In the genomic region with DNA sequence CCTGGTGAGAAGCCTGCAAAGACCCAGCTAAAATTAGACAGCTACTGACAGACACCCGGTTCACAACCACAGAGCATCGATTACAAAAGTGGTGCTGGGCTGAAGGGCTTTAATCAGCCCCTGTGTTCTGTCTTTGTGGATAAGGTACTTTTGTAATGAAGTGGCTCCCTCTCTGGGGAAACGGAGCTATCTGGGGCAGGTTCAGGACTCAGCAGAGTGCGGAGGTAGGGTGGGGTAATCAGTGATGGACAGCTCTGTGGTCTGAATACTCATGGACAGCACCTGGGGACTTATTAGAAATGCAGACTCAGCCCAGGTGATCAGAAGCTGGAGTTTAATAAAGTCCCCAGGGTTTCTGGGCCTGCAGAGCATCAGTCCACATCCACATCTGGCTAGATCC, we compare ENCODE assay signal across 25 cellular contexts.
"Had no signal": no experiment of that assay in that cellular context is flagged by ENCODE, and none has a peak within 500 bp of the region (broad histone marks: within the 10 kb centered on the region; RNA-seq: fewer than 3 reads in every experiment).

No MANE protein-coding gene starts in this region.

- H3K4me3 ChIP-seq: colonic mucosa, gastrocnemius medialis, prostate gland, sigmoid colon, thoracic aorta, tibial nerve, upper lobe of left lung had no signal

- H3K36me3 Mint-ChIP-seq: naive thymus-derived CD4-positive, alpha-beta T cell; stimulated activated memory B cell treated with anti-CD40 and anti-IgM and Interleukin-4, amounts not matched to agents 10 μg/mL and 1 μg/mL and 100 μg/mL, for 72 hours had no signal

- H3K9me3 Mint-ChIP-seq: dendritic cell treated with granulocyte-macrophage colony-stimulating factor and Interleukin-4, amounts not matched to agents 40 ng/mL and 50 ng/mL, for 4 days; nephron; stimulated activated memory B cell treated with anti-CD40 and anti-IgM and Interleukin-4, amounts not matched to agents 10 μg/mL and 1 μg/mL and 100 μg/mL, for 72 hours had no signal

- H3K27me3 ChIP-seq: colonic mucosa, gastrocnemius medialis, tibial nerve, upper lobe of left lung had no signal

- ATAC-seq: esophagus mucosa; naive thymus-derived CD4-positive, alpha-beta T cell; right cardiac atrium; stimulated activated memory B cell treated with anti-CD40 and anti-IgM and Interleukin-4, amounts not matched to agents 10 μg/mL and 1 μg/mL and 100 μg/mL, for 72 hours; stimulated activated naive CD8-positive, alpha-beta T cell treated with anti-CD3 and anti-CD28 coated beads, Interleukin-15, Interleukin-2, amounts not matched to agents 100 U/mL and 50 U/mL, for 24 hours had no signal

- H3K4me1 Mint-ChIP-seq: endodermal cell; naive thymus-derived CD4-positive, alpha-beta T cell; nephron; stimulated activated memory B cell treated with anti-CD40 and anti-IgM and Interleukin-4, amounts not matched to agents 10 μg/mL and 1 μg/mL and 100 μg/mL, for 72 hours had no signal

- H3K27ac Mint-ChIP-seq: dendritic cell treated with granulocyte-macrophage colony-stimulating factor and Interleukin-4, amounts not matched to agents 40 ng/mL and 50 ng/mL, for 4 days; endodermal cell; naive thymus-derived CD4-positive, alpha-beta T cell; nephron; stimulated activated memory B cell treated with anti-CD40 and anti-IgM and Interleukin-4, amounts not matched to agents 10 μg/mL and 1 μg/mL and 100 μg/mL, for 72 hours had no signal

- H3K4me3 Mint-ChIP-seq: dendritic cell treated with granulocyte-macrophage colony-stimulating factor and Interleukin-4, amounts not matched to agents 40 ng/mL and 50 ng/mL, for 4 days; endodermal cell; naive thymus-derived CD4-positive, alpha-beta T cell; nephron; stimulated activated memory B cell treated with anti-CD40 and anti-IgM and Interleukin-4, amounts not matched to agents 10 μg/mL and 1 μg/mL and 100 μg/mL, for 72 hours had no signal

- H3K4me1 ChIP-seq: colonic mucosa, gastrocnemius medialis, prostate gland, sigmoid colon, tibial nerve, upper lobe of left lung had no signal

- H3K27ac ChIP-seq: colonic mucosa, epithelial cell of prostate, gastrocnemius medialis, prostate gland, sigmoid colon, thoracic aorta, tibial nerve, upper lobe of left lung had no signal

- H3K36me3 ChIP-seq: colonic mucosa, gastrocnemius medialis, prostate gland, sigmoid colon, thoracic aorta, tibial nerve, upper lobe of left lung had no signal

- H3K9me3 ChIP-seq: colonic mucosa, gastrocnemius medialis, prostate gland, sigmoid colon, thoracic aorta, tibial nerve, upper lobe of left lung had no signal

- FAIRE-seq: kidney, urothelium cell line had no signal

- DNase-seq: colonic mucosa; effector CD8-positive, alpha-beta T cell; endodermal cell; foreskin fibroblast; gastrocnemius medialis; head of caudate nucleus; kidney; mesendoderm; midbrain; naive thymus-derived CD4-positive, alpha-beta T cell; nucleus accumbens; right cardiac atrium; sigmoid colon; stimulated activated CD4-positive, alpha-beta T cell treated with anti-CD3 and anti-CD28 coated beads, Interleukin-4, amount 100 ng/mL, for 4 hours; stimulated activated naive CD8-positive, alpha-beta T cell treated with anti-CD3 and anti-CD28 coated beads, Interleukin-15, Interleukin-2, amounts not matched to agents 100 U/mL and 50 U/mL, for 24 hours; upper lobe of left lung had no signal
